1 cellular context compared by ENCODE assay signal in the genomic region with DNA sequence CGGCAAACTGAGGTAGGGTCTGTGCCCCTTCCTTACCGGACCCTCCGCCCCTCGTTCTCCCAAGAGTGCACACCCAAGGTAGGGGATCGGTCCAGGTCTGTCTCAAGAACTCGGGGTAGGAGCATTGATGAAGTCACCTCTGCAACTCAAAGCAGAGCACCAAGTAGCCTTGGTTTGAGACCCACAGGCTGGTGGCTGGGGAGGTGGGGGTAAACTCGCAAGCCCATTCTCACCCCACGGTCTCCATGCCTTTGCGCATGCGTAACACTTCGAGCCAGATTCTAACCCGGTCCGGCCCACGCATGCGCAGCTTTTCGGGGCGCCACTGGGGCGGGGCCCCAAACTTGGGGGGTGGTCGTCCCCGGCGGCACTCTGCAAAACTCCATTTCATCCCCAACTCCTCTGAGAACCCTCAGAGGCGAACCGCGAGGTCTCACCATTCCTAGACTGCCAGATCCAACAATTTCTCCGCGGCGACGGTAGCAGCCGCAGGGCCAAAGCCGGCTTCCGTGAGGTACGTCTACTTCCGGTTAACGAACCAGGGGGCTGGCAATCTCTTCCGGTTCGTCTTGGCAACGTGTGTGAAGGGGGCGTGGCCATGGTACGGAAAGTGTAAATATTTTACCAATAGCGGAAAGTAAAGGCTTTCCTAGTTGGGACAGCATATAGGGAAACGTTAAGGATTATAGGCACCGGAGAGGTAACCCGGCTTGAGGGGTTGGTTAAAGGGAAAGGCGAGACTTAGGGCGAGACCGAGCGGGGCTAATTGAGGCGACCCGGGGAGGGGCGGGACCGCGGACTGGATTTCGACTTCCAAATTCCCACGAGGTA.
TF ChIP-seq lines count a peak whose summit lies in the region.

A gene with protein sequence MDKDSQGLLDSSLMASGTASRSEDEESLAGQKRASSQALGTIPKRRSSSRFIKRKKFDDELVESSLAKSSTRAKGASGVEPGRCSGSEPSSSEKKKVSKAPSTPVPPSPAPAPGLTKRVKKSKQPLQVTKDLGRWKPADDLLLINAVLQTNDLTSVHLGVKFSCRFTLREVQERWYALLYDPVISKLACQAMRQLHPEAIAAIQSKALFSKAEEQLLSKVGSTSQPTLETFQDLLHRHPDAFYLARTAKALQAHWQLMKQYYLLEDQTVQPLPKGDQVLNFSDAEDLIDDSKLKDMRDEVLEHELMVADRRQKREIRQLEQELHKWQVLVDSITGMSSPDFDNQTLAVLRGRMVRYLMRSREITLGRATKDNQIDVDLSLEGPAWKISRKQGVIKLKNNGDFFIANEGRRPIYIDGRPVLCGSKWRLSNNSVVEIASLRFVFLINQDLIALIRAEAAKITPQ (minus strand): TSS at position 532 of the 831 bp plus-strand sequence. CDS start 1,411 bp downstream, outside the sequence.

TF ChIP-seq in HepG2, 621 proteins besides CTCF, POLR2A, EP300 and RAD21 (continued from another document and continues in another):
- TF ChIP-seq ZGPAT (CRISPR knock-in tag; IDR thresholded peaks at IDR 0.05) (peak; percentile 65), KLF6 (CRISPR knock-in tag; IDR thresholded peaks at IDR 0.05) (peak; percentile 50; the same call in 1 of the 2 replicates), CBX5 (CRISPR knock-in tag; IDR thresholded peaks at IDR 0.05; ENCODE audit: borderline replicate concordance) (peak; percentile 46; the same call in 1 of the 2 replicates), ARHGAP35 (CRISPR knock-in tag; IDR thresholded peaks at IDR 0.05; ENCODE audit: borderline replicate concordance) (peak; percentile 30; the same call in 1 of the 2 replicates), ZNF569 (CRISPR knock-in tag; IDR thresholded peaks at IDR 0.05; ENCODE audit: borderline replicate concordance) (peak; percentile 74; the same call in 1 of the 2 replicates), RNF2 (conservative IDR thresholded peaks at IDR 0.05; ENCODE audit: low read depth) (peak; percentile 66), BHLHE40 (IDR thresholded peaks at IDR 0.05; ENCODE audit: low read length) (0 out of 2 replicates have a peak, but pooled peaks have one; percentile 17), ZNF788 (CRISPR knock-in tag; IDR thresholded peaks at IDR 0.05; ENCODE audit: borderline replicate concordance) (peak; percentile 80; the same call in 1 of the 2 replicates), HNF4G (IDR thresholded peaks at IDR 0.05; ENCODE audit: borderline replicate concordance, low read depth, low read length) (no peak), HNF4G (CRISPR knock-in tag; IDR thresholded peaks at IDR 0.05; ENCODE audit: borderline replicate concordance, low read depth) (peak; percentile 45; the same call in 1 of the 2 replicates), NCOR1 (IDR thresholded peaks at IDR 0.05; ENCODE audit: borderline replicate concordance, low read length) (peak; percentile 21; the same call in 1 of the 2 replicates), FOXO1 (CRISPR knock-in tag; IDR thresholded peaks at IDR 0.05) (peak; percentile 32; the same call in 1 of the 2 replicates), TARDBP (CRISPR knock-in tag; IDR thresholded peaks at IDR 0.05) (peak; percentile 70; the same call in 1 of the 2 replicates), KLF16 (CRISPR knock-in tag; IDR thresholded peaks at IDR 0.05) (peak in 1 of 2 experiments; percentile 89; a peak in 2 of 4 replicates), MXI1 (IDR thresholded peaks at IDR 0.05; ENCODE audit: borderline replicate concordance, low read depth, low read length) (peak; percentile 96; the same call in 2 of the 3 replicates), KLF11 (CRISPR knock-in tag; IDR thresholded peaks at IDR 0.05) (peak; percentile 70; the same call in 1 of the 2 replicates), HHEX (CRISPR knock-in tag; IDR thresholded peaks at IDR 0.05) (no peak), ZBTB34 (CRISPR knock-in tag; IDR thresholded peaks at IDR 0.05) (no peak), SALL1 (CRISPR knock-in tag; IDR thresholded peaks at IDR 0.05) (peak; percentile 77), RXRB (CRISPR knock-in tag; IDR thresholded peaks at IDR 0.05; ENCODE audit: borderline replicate concordance) (peak; percentile 48; the same call in 1 of the 2 replicates), ZNF670 (CRISPR knock-in tag; IDR thresholded peaks at IDR 0.05; ENCODE audit: borderline replicate concordance) (no peak), HMG20B (CRISPR knock-in tag; conservative IDR thresholded peaks at IDR 0.05) (0 out of 2 replicates have a peak, but pooled peaks have one; percentile 17), ZNF619 (CRISPR knock-in tag; IDR thresholded peaks at IDR 0.05) (peak; percentile 86; the same call in 1 of the 2 replicates), RBFOX2 (IDR thresholded peaks at IDR 0.05; ENCODE audit: low read depth, low read length) (peak; percentile 84), KAT8 (CRISPR knock-in tag; IDR thresholded peaks at IDR 0.05) (peak; percentile 99), ZNF143 (CRISPR knock-in tag; IDR thresholded peaks at IDR 0.05) (peak; percentile 41; the same call in 1 of the 2 replicates), KMT2B (CRISPR knock-in tag; IDR thresholded peaks at IDR 0.05) (peak; percentile 98), U2AF1 (optimal IDR thresholded peaks at IDR 0.05; ENCODE audit: low read depth, low read length) (peak; percentile 91), GMEB1 (CRISPR knock-in tag; IDR thresholded peaks at IDR 0.05; ENCODE audit: borderline replicate concordance) (peak; percentile 81), ZSCAN31 (CRISPR knock-in tag; IDR thresholded peaks at IDR 0.05; ENCODE audit: low read depth) (peak; percentile 63; the same call in 1 of the 2 replicates), SRSF4 (IDR thresholded peaks at IDR 0.05; ENCODE audit: low read depth, low read length, poor library complexity, severe bottlenecking) (no peak), YEATS4 (CRISPR knock-in tag; IDR thresholded peaks at IDR 0.05; ENCODE audit: borderline replicate concordance) (no peak)
- TF ChIP-seq, protein P1, sequence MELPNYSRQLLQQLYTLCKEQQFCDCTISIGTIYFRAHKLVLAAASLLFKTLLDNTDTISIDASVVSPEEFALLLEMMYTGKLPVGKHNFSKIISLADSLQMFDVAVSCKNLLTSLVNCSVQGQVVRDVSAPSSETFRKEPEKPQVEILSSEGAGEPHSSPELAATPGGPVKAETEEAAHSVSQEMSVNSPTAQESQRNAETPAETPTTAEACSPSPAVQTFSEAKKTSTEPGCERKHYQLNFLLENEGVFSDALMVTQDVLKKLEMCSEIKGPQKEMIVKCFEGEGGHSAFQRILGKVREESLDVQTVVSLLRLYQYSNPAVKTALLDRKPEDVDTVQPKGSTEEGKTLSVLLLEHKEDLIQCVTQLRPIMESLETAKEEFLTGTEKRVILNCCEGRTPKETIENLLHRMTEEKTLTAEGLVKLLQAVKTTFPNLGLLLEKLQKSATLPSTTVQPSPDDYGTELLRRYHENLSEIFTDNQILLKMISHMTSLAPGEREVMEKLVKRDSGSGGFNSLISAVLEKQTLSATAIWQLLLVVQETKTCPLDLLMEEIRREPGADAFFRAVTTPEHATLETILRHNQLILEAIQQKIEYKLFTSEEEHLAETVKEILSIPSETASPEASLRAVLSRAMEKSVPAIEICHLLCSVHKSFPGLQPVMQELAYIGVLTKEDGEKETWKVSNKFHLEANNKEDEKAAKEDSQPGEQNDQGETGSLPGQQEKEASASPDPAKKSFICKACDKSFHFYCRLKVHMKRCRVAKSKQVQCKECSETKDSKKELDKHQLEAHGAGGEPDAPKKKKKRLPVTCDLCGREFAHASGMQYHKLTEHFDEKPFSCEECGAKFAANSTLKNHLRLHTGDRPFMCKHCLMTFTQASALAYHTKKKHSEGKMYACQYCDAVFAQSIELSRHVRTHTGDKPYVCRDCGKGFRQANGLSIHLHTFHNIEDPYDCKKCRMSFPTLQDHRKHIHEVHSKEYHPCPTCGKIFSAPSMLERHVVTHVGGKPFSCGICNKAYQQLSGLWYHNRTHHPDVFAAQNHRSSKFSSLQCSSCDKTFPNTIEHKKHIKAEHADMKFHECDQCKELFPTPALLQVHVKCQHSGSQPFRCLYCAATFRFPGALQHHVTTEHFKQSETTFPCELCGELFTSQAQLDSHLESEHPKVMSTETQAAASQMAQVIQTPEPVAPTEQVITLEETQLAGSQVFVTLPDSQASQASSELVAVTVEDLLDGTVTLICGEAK (IDR thresholded peaks at IDR 0.05): peak; percentile 95
- TF ChIP-seq, protein P1 (CRISPR knock-in tag; IDR thresholded peaks at IDR 0.05): peak; percentile 67; the same call in 1 of the 2 replicates
- TF ChIP-seq, protein P2, sequence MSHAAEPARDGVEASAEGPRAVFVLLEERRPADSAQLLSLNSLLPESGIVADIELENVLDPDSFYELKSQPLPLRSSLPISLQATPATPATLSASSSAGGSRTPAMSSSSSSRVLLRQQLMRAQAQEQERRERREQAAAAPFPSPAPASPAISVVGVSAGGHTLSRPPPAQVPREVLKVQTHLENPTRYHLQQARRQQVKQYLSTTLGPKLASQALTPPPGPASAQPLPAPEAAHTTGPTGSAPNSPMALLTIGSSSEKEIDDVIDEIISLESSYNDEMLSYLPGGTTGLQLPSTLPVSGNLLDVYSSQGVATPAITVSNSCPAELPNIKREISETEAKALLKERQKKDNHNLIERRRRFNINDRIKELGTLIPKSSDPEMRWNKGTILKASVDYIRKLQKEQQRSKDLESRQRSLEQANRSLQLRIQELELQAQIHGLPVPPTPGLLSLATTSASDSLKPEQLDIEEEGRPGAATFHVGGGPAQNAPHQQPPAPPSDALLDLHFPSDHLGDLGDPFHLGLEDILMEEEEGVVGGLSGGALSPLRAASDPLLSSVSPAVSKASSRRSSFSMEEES (CRISPR knock-in tag; IDR thresholded peaks at IDR 0.05): 0 out of 2 replicates have a peak, but pooled peaks have one; percentile 39
- TF ChIP-seq, protein P3, sequence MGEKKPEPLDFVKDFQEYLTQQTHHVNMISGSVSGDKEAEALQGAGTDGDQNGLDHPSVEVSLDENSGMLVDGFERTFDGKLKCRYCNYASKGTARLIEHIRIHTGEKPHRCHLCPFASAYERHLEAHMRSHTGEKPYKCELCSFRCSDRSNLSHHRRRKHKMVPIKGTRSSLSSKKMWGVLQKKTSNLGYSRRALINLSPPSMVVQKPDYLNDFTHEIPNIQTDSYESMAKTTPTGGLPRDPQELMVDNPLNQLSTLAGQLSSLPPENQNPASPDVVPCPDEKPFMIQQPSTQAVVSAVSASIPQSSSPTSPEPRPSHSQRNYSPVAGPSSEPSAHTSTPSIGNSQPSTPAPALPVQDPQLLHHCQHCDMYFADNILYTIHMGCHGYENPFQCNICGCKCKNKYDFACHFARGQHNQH (CRISPR knock-in tag; IDR thresholded peaks at IDR 0.05): peak; percentile 62
